1 cellular context compared by ENCODE assay signal in the genomic region with DNA sequence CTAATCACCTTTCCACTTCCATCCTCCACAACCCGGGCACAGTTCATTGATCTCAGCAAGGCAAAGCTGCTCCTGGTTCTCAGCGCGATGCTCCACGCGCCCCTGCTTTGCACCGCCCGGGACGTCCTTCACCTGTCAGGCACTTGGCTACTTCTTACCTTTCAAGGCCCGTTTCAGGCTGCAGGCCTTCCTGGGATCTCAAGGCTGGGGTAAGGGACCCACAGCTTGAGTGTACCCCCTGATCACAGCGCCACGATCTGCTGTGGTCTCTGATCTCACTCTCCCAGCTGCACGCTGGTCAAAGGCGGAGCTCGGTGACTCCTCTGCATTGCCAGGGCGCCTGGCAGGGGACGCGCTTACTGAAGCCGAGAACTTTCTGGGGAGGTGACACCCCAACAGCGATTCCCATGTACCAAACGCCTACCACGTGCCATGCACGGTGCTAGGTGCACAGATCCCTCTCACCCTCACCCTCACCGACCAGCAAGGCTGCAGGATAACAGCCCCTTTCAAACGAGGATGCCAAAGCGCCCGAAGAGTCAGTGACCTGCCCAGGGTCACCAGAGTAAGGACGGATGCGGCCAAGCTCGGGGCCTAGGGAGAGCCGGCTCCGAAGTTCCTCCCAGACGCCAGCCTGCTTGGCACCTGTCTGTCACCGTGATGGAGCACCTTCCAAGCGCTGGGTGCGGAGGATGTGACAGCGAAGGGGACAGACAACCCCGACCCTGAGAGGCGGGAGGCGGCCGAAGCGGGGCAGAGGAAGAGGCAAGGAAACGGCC.
TF ChIP-seq lines count a peak whose summit lies in the region.

No MANE protein-coding gene starts in this region.

TF ChIP-seq in HepG2, 621 proteins besides CTCF, POLR2A, EP300 and RAD21 (continued from another document and continues in another):
- TF ChIP-seq FOXK1 (CRISPR knock-in tag; IDR thresholded peaks at IDR 0.05; ENCODE audit: borderline replicate concordance, low read depth): no peak
- TF ChIP-seq CEBPG (CRISPR knock-in tag; IDR thresholded peaks at IDR 0.05): peak; percentile 8; the same call in 1 of the 2 replicates
- TF ChIP-seq ZNF547 (CRISPR knock-in tag; IDR thresholded peaks at IDR 0.05): peak; percentile 7; the same call in 1 of the 2 replicates
- no peak for TF ChIP-seq MTA3 (CRISPR knock-in tag; IDR thresholded peaks at IDR 0.05)
- TF ChIP-seq, protein P1, sequence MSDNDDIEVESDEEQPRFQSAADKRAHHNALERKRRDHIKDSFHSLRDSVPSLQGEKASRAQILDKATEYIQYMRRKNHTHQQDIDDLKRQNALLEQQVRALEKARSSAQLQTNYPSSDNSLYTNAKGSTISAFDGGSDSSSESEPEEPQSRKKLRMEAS (IDR thresholded peaks at IDR 0.05): peak; percentile 76; the same call in 1 of the 2 replicates
- TF ChIP-seq RARA (CRISPR knock-in tag; IDR thresholded peaks at IDR 0.05): peak; percentile 25; the same call in 1 of the 2 replicates
- TF ChIP-seq IKZF1 (IDR thresholded peaks at IDR 0.05): no peak
- TF ChIP-seq, protein P2, sequence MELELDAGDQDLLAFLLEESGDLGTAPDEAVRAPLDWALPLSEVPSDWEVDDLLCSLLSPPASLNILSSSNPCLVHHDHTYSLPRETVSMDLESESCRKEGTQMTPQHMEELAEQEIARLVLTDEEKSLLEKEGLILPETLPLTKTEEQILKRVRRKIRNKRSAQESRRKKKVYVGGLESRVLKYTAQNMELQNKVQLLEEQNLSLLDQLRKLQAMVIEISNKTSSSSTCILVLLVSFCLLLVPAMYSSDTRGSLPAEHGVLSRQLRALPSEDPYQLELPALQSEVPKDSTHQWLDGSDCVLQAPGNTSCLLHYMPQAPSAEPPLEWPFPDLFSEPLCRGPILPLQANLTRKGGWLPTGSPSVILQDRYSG (CRISPR knock-in tag; IDR thresholded peaks at IDR 0.05): 0 out of 2 replicates have a peak, but pooled peaks have one; percentile 16
- TF ChIP-seq ZMAT5 (CRISPR knock-in tag; IDR thresholded peaks at IDR 0.05; ENCODE audit: borderline replicate concordance, low read depth): no peak
- TF ChIP-seq, protein P3, sequence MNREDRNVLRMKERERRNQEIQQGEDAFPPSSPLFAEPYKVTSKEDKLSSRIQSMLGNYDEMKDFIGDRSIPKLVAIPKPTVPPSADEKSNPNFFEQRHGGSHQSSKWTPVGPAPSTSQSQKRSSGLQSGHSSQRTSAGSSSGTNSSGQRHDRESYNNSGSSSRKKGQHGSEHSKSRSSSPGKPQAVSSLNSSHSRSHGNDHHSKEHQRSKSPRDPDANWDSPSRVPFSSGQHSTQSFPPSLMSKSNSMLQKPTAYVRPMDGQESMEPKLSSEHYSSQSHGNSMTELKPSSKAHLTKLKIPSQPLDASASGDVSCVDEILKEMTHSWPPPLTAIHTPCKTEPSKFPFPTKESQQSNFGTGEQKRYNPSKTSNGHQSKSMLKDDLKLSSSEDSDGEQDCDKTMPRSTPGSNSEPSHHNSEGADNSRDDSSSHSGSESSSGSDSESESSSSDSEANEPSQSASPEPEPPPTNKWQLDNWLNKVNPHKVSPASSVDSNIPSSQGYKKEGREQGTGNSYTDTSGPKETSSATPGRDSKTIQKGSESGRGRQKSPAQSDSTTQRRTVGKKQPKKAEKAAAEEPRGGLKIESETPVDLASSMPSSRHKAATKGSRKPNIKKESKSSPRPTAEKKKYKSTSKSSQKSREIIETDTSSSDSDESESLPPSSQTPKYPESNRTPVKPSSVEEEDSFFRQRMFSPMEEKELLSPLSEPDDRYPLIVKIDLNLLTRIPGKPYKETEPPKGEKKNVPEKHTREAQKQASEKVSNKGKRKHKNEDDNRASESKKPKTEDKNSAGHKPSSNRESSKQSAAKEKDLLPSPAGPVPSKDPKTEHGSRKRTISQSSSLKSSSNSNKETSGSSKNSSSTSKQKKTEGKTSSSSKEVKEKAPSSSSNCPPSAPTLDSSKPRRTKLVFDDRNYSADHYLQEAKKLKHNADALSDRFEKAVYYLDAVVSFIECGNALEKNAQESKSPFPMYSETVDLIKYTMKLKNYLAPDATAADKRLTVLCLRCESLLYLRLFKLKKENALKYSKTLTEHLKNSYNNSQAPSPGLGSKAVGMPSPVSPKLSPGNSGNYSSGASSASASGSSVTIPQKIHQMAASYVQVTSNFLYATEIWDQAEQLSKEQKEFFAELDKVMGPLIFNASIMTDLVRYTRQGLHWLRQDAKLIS (CRISPR knock-in tag; IDR thresholded peaks at IDR 0.05): 0 out of 2 replicates have a peak, but pooled peaks have one; percentile 10
- TF ChIP-seq ZNF354B (CRISPR knock-in tag; IDR thresholded peaks at IDR 0.05): no peak
- TF ChIP-seq DRAP1 (CRISPR knock-in tag; IDR thresholded peaks at IDR 0.05): no peak
- no peak for TF ChIP-seq ZNF253 (CRISPR knock-in tag; IDR thresholded peaks at IDR 0.05; ENCODE audit: borderline replicate concordance)
- TF ChIP-seq ZNF691 (CRISPR knock-in tag; IDR thresholded peaks at IDR 0.05; ENCODE audit: borderline replicate concordance, low read depth): no peak
- TF ChIP-seq ZNF710 (CRISPR knock-in tag; IDR thresholded peaks at IDR 0.05; ENCODE audit: borderline replicate concordance): no peak
- 0 out of 2 replicates have a peak, but pooled peaks have one; percentile 28 for TF ChIP-seq SMYD3 (CRISPR knock-in tag; IDR thresholded peaks at IDR 0.05)
- TF ChIP-seq, protein P4, sequence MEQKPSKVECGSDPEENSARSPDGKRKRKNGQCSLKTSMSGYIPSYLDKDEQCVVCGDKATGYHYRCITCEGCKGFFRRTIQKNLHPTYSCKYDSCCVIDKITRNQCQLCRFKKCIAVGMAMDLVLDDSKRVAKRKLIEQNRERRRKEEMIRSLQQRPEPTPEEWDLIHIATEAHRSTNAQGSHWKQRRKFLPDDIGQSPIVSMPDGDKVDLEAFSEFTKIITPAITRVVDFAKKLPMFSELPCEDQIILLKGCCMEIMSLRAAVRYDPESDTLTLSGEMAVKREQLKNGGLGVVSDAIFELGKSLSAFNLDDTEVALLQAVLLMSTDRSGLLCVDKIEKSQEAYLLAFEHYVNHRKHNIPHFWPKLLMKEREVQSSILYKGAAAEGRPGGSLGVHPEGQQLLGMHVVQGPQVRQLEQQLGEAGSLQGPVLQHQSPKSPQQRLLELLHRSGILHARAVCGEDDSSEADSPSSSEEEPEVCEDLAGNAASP (CRISPR knock-in tag; IDR thresholded peaks at IDR 0.05; ENCODE audit: borderline replicate concordance): no peak
- TF ChIP-seq ZXDC (CRISPR knock-in tag; IDR thresholded peaks at IDR 0.05): peak; percentile 52
- no peak for TF ChIP-seq ZNF331 (CRISPR knock-in tag; IDR thresholded peaks at IDR 0.05)
- TF ChIP-seq, protein P5, sequence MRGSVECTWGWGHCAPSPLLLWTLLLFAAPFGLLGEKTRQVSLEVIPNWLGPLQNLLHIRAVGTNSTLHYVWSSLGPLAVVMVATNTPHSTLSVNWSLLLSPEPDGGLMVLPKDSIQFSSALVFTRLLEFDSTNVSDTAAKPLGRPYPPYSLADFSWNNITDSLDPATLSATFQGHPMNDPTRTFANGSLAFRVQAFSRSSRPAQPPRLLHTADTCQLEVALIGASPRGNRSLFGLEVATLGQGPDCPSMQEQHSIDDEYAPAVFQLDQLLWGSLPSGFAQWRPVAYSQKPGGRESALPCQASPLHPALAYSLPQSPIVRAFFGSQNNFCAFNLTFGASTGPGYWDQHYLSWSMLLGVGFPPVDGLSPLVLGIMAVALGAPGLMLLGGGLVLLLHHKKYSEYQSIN (CRISPR knock-in tag; IDR thresholded peaks at IDR 0.05; ENCODE audit: borderline replicate concordance): no peak
- TF ChIP-seq GATAD1 (CRISPR knock-in tag; IDR thresholded peaks at IDR 0.05): no peak; the same call in 1 of the 2 replicates
- TF ChIP-seq, protein P6, sequence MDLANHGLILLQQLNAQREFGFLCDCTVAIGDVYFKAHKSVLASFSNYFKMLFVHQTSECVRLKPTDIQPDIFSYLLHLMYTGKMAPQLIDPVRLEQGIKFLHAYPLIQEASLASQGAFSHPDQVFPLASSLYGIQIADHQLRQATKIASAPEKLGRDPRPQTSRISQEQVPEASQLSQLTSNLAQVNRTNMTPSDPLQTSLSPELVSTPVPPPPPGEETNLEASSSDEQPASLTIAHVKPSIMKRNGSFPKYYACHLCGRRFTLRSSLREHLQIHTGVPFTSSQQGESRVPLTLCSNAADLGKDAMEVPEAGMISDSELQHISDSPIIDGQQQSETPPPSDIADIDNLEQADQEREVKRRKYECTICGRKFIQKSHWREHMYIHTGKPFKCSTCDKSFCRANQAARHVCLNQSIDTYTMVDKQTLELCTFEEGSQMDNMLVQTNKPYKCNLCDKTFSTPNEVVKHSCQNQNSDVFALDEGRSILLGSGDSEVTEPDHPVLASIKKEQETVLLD (CRISPR knock-in tag; IDR thresholded peaks at IDR 0.05; ENCODE audit: low read depth): no peak; the same call in 1 of the 2 replicates
- TF ChIP-seq ZNF570 (CRISPR knock-in tag; IDR thresholded peaks at IDR 0.05; ENCODE audit: borderline replicate concordance): no peak
- no peak for TF ChIP-seq HNRNPH1 (optimal IDR thresholded peaks at IDR 0.05; ENCODE audit: low read depth, low read length)
- peak; percentile 98 for TF ChIP-seq HOXD1 (CRISPR knock-in tag; IDR thresholded peaks at IDR 0.05)
- TF ChIP-seq ZNF619 (CRISPR knock-in tag; IDR thresholded peaks at IDR 0.05): peak; percentile 46; the same call in 1 of the 2 replicates
- TF ChIP-seq RFXAP (CRISPR knock-in tag; IDR thresholded peaks at IDR 0.05; ENCODE audit: borderline replicate concordance): no peak
- no peak for TF ChIP-seq ZNF121 (CRISPR knock-in tag; IDR thresholded peaks at IDR 0.05)
- TF ChIP-seq ZNF432 (CRISPR knock-in tag; IDR thresholded peaks at IDR 0.05; ENCODE audit: borderline replicate concordance): no peak
- TF ChIP-seq ZNF775 (CRISPR knock-in tag; IDR thresholded peaks at IDR 0.05; ENCODE audit: borderline replicate concordance): no peak
- no peak for TF ChIP-seq SYNCRIP (IDR thresholded peaks at IDR 0.05; ENCODE audit: insufficient read depth, low read depth, low read length)
- TF ChIP-seq MTF1 (CRISPR knock-in tag; IDR thresholded peaks at IDR 0.05): no peak
- no peak for TF ChIP-seq ZSCAN30 (CRISPR knock-in tag; IDR thresholded peaks at IDR 0.05)
- TF ChIP-seq, protein P7, sequence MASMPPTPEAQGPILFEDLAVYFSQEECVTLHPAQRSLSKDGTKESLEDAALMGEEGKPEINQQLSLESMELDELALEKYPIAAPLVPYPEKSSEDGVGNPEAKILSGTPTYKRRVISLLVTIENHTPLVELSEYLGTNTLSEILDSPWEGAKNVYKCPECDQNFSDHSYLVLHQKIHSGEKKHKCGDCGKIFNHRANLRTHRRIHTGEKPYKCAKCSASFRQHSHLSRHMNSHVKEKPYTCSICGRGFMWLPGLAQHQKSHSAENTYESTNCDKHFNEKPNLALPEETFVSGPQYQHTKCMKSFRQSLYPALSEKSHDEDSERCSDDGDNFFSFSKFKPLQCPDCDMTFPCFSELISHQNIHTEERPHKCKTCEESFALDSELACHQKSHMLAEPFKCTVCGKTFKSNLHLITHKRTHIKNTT (CRISPR knock-in tag; IDR thresholded peaks at IDR 0.05): no peak
- TF ChIP-seq ZMYM2 (CRISPR knock-in tag; IDR thresholded peaks at IDR 0.05): peak; percentile 54; the same call in 1 of the 2 replicates
- TF ChIP-seq, protein P8, sequence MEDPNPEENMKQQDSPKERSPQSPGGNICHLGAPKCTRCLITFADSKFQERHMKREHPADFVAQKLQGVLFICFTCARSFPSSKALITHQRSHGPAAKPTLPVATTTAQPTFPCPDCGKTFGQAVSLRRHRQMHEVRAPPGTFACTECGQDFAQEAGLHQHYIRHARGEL (CRISPR knock-in tag; IDR thresholded peaks at IDR 0.05): no peak
- no peak for TF ChIP-seq ZNF484 (CRISPR knock-in tag; IDR thresholded peaks at IDR 0.05; ENCODE audit: borderline replicate concordance, low read depth)
- TF ChIP-seq ZNF333 (CRISPR knock-in tag; IDR thresholded peaks at IDR 0.05; ENCODE audit: borderline replicate concordance): no peak
- 0 out of 2 replicates have a peak, but pooled peaks have one; percentile 9 for TF ChIP-seq ZNF713 (CRISPR knock-in tag; IDR thresholded peaks at IDR 0.05)
- TF ChIP-seq TP53 (CRISPR knock-in tag; conservative IDR thresholded peaks at IDR 0.05): no peak
- TF ChIP-seq CHD4 (IDR thresholded peaks at IDR 0.05; ENCODE audit: borderline replicate concordance, low read length): no peak
